In genomic region chr19:50761501-50761900, GRCh38 we compare ENCODE assay signal across 4 cellular contexts. TPM values are rescaled to one million over a fixed set of nuclear protein-coding genes. Genes with fewer than 3 reads are reported as not detected.
"Had no signal": no experiment of that assay in that cellular context is flagged by ENCODE, and none has a peak within 500 bp of the region (broad histone marks: within the 10 kb centered on the region; RNA-seq: fewer than 3 reads in every experiment).

No MANE protein-coding gene starts in this region.

RNA-seq across cellular contexts. Expression of gene GPR32, which starts 8.8 kb away (rescaled TPM):
- total RNA-seq: LHCN-M2, M059J, MCF 10A, NCI-H460 had no signal

RNA-seq across cellular contexts. Expression of gene ACP4, which starts 28.7 kb away (rescaled TPM):
- total RNA-seq: LHCN-M2, M059J, MCF 10A, NCI-H460 had no signal
